15 cellular contexts compared by ENCODE assay signal in the genomic region with DNA sequence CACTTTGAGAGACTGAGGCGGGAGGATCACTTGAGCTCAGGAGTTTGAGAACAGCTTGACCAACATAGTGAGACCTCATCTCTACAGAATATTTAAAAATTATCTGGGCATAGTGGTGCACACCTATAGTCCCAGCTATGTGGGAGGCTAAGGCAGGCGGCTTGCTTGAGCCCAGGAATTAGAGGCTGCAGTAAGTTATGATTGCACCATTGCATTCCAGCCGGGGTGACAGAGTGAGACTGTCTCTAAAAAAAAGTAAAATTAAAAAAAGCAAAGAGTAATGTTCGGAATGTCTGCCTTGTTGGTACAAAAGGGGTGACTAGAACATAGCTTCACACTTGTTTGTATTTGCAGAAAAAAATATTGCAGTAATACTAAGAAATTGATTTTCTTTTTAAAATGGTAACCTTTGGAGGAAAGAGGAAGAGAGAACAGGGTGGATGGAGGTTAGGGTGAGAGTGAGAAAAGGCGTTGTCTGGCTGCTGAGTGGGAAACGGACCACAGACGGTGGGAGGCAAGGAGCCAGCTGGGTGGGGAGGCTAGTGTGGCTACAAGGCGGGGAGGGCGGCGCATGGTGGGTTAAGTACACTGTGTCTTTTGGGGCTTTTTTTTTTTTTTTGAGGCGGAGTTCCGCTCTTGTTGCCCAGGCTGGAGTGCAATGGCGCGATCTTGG. TPM values are rescaled to one million over a fixed set of nuclear protein-coding genes. Genes with fewer than 3 reads are reported as not detected.
DNase-seq lines count a peak whose midpoint lies in the region; ATAC-seq, FAIRE-seq and TF ChIP-seq lines count a peak whose summit lies in the region.
"Had no signal": no experiment of that assay in that cellular context is flagged by ENCODE, and none has a peak within 500 bp of the region (broad histone marks: within the 10 kb centered on the region; RNA-seq: fewer than 3 reads in every experiment).

No MANE protein-coding gene starts in this region.

- SMC1A ChIA-PET in GM12878 (lab: Charles Lee; ENCODE audit: uncharacterized antibody, unreplicated experiment) = interaction anchor here (0.8 to 0.9 kb wide), 2 partner anchors 89 to 128 kb away, joined by 3 read pairs; no protein-coding TSS in a partner anchor

- DNase-seq in right cardiac atrium (peak in 2 of 3 donors; percentile 68 to 87), cardiac septum (ENCODE audit: low spot score) (no peak), GM12878 (ENCODE audit: low read depth, low spot score) (no peak), nephron progenitor cell (no peak), aorta (peak; percentile 82 to 93), amniotic stem cell (lab: John Stamatoyannopoulos, UW) (no peak), NCI-H1436 treated with DMSO at 0.1 percent for 48 hours (lab: John Stamatoyannopoulos, UW) (no peak)
- DNase-seq: activated CD4-positive, CD25-positive, alpha-beta regulatory T cell treated with anti-CD3 and anti-CD28 coated beads, Interleukin-2, amount 50 U/mL, for 72 hours; activated T-cell treated with anti-CD3 and anti-CD28 coated beads, Interleukin-2, amount 50 U/mL, for 24 hours; heart right ventricle; SK-N-SH had no signal

- FAIRE-seq in GM12878 (lab: Jason Lieb, UNC) = no peak

- no peak for TF ChIP-seq CTCF in GM12878 (IDR thresholded peaks at IDR 0.05 in 2 of 3, conservative IDR thresholded peaks at IDR 0.05 in 1 of 3; ENCODE audit: control insufficient read depth in 2 of 3, extremely low read depth in 1 of 3, insufficient read depth in 1 of 3, low read depth in 3 of 3, low read length in 3 of 3)
- TF ChIP-seq CTCF in nephron progenitor cell (IDR thresholded peaks at IDR 0.05) = no peak

- no peaks in the 10 kb centered on the region for H4K20me1 ChIP-seq in GM12878 (ENCODE audit: control insufficient read depth, insufficient read depth)

- H3K27me3 Mint-ChIP-seq in nephron progenitor cell (ENCODE audit: low read depth, poor library complexity) = peaks cover 25% of the 10 kb centered on the region
- H3K27me3 Mint-ChIP-seq: activated T-cell treated with anti-CD3 and anti-CD28 coated beads, Interleukin-2, amount 50 U/mL, for 24 hours; brain had no signal

- peak; percentile 5 to 10 for ATAC-seq in right cardiac atrium
- ATAC-seq in GM12878 = no peak
- peak; percentile 36 for ATAC-seq in aorta (ENCODE audit: low FRiP score)
- no peak for ATAC-seq in GM18517 (IDR thresholded peaks at IDR 0.05; ENCODE audit: unreplicated experiment)

- H3K4me3 Mint-ChIP-seq in nephron progenitor cell = no peak overlapping the region
- H3K4me3 Mint-ChIP-seq: activated T-cell treated with anti-CD3 and anti-CD28 coated beads, Interleukin-2, amount 50 U/mL, for 24 hours; brain had no signal

- no peak overlapping the region for H3K4me2 ChIP-seq in GM12878 (ENCODE audit: control insufficient read depth, insufficient read depth)
- H3K4me2 ChIP-seq: SK-N-SH had no signal

- in situ Hi-C loops in GM12878 (cut with MboI) = no loop called here

- no peak for TF ChIP-seq RAD21 in GM12878 (IDR thresholded peaks at IDR 0.05; ENCODE audit: insufficient read depth, low read depth, low read length)

- BruUV-seq in GM12878 (replicated peaks; lab: Mats Ljungman, UMichigan) = no TSS peak

- RAD21 ChIA-PET in GM12878 (lab: Charles Lee; ENCODE audit: unreplicated experiment) = interaction anchor here (1.0 to 1.3 kb wide), 2 partner anchors 90 to 344 kb away, joined by 3 to 9 read pairs; a partner anchor contains a TSS

- CTCF ChIA-PET in GM12878 (lab: Yijun Ruan, JAX) = interaction anchor here (0.7 to 5.6 kb wide), 7 partner anchors 10 to 349 kb away, joined by 3 to 74 read pairs (median 3); a partner anchor contains a TSS

- H3K4me1 Mint-ChIP-seq in nephron progenitor cell = peaks cover 21% of the 10 kb centered on the region

- no peaks in the 10 kb centered on the region for H3K9me3 Mint-ChIP-seq in nephron progenitor cell
- H3K9me3 Mint-ChIP-seq: activated T-cell treated with anti-CD3 and anti-CD28 coated beads, Interleukin-2, amount 50 U/mL, for 24 hours had no signal

- H3K27me3 ChIP-seq in right cardiac atrium (ENCODE audit: control insufficient read depth, insufficient read depth) = no peaks in the 10 kb centered on the region
- no peaks in the 10 kb centered on the region for H3K27me3 ChIP-seq in GM12878 (replicated peaks in 1 of 2; ENCODE audit: control insufficient read depth in 2 of 2, insufficient read depth in 2 of 2, low read length in 1 of 2)
- no peaks in the 10 kb centered on the region for H3K27me3 ChIP-seq in aorta (ENCODE audit: control insufficient read depth in 1 of 2, insufficient read depth in 2 of 2, low read length in 1 of 2)
- H3K27me3 ChIP-seq: heart right ventricle, vagina had no signal

- H3K9ac ChIP-seq in GM12878 (ENCODE audit: control insufficient read depth, insufficient read depth, low read length) = no peak overlapping the region
- H3K9ac ChIP-seq: SK-N-SH had no signal

- 56% methylated on average over 14 of the region's 14 CpGs for WGBS in right cardiac atrium
- 35% methylated on average over 10 of the region's 14 CpGs for whole genome bisulfite sequencing in GM12878 (ENCODE audit: insufficient coverage, insufficient replicate concordance, low lambda C conversion rate, missing lambda C conversion rate)
- 6 to 9% methylated on average over 13 to 14 of the region's 14 CpGs for WGBS in aorta, 2 donors

- H3K4me1 ChIP-seq in right cardiac atrium (ENCODE audit: control insufficient read depth, insufficient read depth, low read length) (no peaks in the 10 kb centered on the region), GM12878 (ENCODE audit: control insufficient read depth, insufficient read depth, low read length) (no peaks in the 10 kb centered on the region), aorta (ENCODE audit: control insufficient read depth in 1 of 2, insufficient read depth in 2 of 2, low read length in 2 of 2) (peaks cover 3% of the 10 kb centered on the region in 2 donors)

- no peak for TF ChIP-seq POLR2A in GM12878 (IDR thresholded peaks at IDR 0.05; ENCODE audit: low read depth, low read length)

- peak overlapping the region; percentile 53 for H3K27ac Mint-ChIP-seq in nephron progenitor cell
- H3K27ac Mint-ChIP-seq: activated T-cell treated with anti-CD3 and anti-CD28 coated beads, Interleukin-2, amount 50 U/mL, for 24 hours had no signal

- H3K36me3 Mint-ChIP-seq in nephron progenitor cell (ENCODE audit: low read depth) = no peaks in the 10 kb centered on the region
- H3K36me3 Mint-ChIP-seq: brain had no signal

- H3K27ac ChIP-seq in right cardiac atrium (ENCODE audit: low read length) (no peak overlapping the region), GM12878 (ENCODE audit: control insufficient read depth, insufficient read depth) (no peak overlapping the region), aorta (ENCODE audit: low read depth in 1 of 2, low read length in 2 of 2) (peak overlapping the region; percentile 48 to 94)
- H3K27ac ChIP-seq: vagina had no signal

- TF ChIP-seq EP300 in GM12878 (IDR thresholded peaks at IDR 0.05; ENCODE audit: borderline replicate concordance in 1 of 2, control insufficient read depth in 1 of 2, low read depth in 2 of 2, low read length in 2 of 2) = no peak

- POLR2A ChIA-PET in GM12878 (lab: Charles Lee) = interaction anchor here (0.5 kb wide), 1 partner anchor 128 kb away, joined by 3 read pairs; no protein-coding TSS in a partner anchor

- no peak overlapping the region for H2AFZ ChIP-seq in GM12878 (ENCODE audit: control insufficient read depth, low read depth, low read length)

- H3K4me3 ChIP-seq in right cardiac atrium (ENCODE audit: low read length) (no peak overlapping the region), GM12878 (no peak overlapping the region), aorta (ENCODE audit: low read length in 2 of 2) (no peak overlapping the region)
- H3K4me3 ChIP-seq: heart right ventricle, vagina had no signal

- no peaks in the 10 kb centered on the region for H3K9me3 ChIP-seq in right cardiac atrium (ENCODE audit: control insufficient read depth, low read length)
- no peaks in the 10 kb centered on the region for H3K9me3 ChIP-seq in GM12878 (replicated peaks; ENCODE audit: control insufficient read depth, insufficient read depth, low read length)
- no peaks in the 10 kb centered on the region for H3K9me3 ChIP-seq in aorta (ENCODE audit: control insufficient read depth, low read length)
- H3K9me3 ChIP-seq: heart right ventricle, SK-N-SH, vagina had no signal

- H3K79me2 ChIP-seq in GM12878 (ENCODE audit: control insufficient read depth, insufficient read depth, low read length) = no peaks in the 10 kb centered on the region

- intact Hi-C loops in right cardiac atrium (cut with DNase I) = loop anchor here in 2 of 4 donors (2.0 to 5.0 kb wide), 2 partner anchors 76 to 89 kb away; a partner anchor contains a TSS
- intact Hi-C loops in cardiac septum (cut with DNase I) = loop anchor here (5.0 kb wide), 1 partner anchor 76 kb away; no protein-coding TSS in a partner anchor
- intact Hi-C loops in GM12878 (cut with micrococcal nuclease; ENCODE audit: unreplicated experiment) = no loop called here
- intact Hi-C loops in aorta (cut with DNase I) = loop anchor here in 1 of 2 donors (5.0 kb wide), 1 partner anchor 91 kb away; a partner anchor contains a TSS

- H3K36me3 ChIP-seq in GM12878 (ENCODE audit: control insufficient read depth in 2 of 2, insufficient read depth in 2 of 2, low read length in 1 of 2) = no peaks in the 10 kb centered on the region
- H3K36me3 ChIP-seq in aorta (ENCODE audit: control insufficient read depth in 1 of 2, insufficient read depth in 2 of 2, low read length in 1 of 2) = no peaks in the 10 kb centered on the region
- H3K36me3 ChIP-seq: vagina had no signal

RNA-seq across cellular contexts. Expression of a gene that starts 10.2 kb away (rescaled TPM):
- total RNA-seq in right cardiac atrium (10 to 100 TPM; 13.3 to 29.0 (median 21.7) TPM), cardiac septum (23.9 TPM), GM12878 (2014; rRNA removed) (not detected in 2 replicates), GM12878 (2014; rRNA removed; fragmentation: Illumina TruSeq; extraction: Trizol) (not detected in 2 replicates), GM12878 (2021) (not detected in 2 replicates), aorta (100 to 1,000 TPM; 306 to 783 TPM)
- polyA plus RNA-seq in right cardiac atrium (51.1 TPM), GM12878 (2011; rRNA removed) (not detected in 2 replicates), GM12878 (2014; fragmentation: Illumina TruSeq; extraction: Trizol) (not detected in 2 replicates), GM12878 (2014; fragmentation: Nextera tagmentation; extraction: Ambion mirVana) (not detected), GM12878 (2014; rRNA removed) (not detected in 2 replicates), GM12878 (2016; fragmentation: Nextera tagmentation; extraction: Ambion mirVana) (not detected), aorta (1,000 to 10,000 TPM; 1,120 to 1,551 TPM)
- total RNA-seq in GM12878 (2013; cell fraction: nucleolus; rRNA removed) = not detected in 2 replicates
- not detected for polyA plus RNA-seq in GM12878 (2011; ENCODE audit: low read depth)
- not detected in 2 replicates for polyA plus RNA-seq in GM12878 (2011; cell fraction: cytosol; rRNA removed)
- not detected in 2 replicates for polyA plus RNA-seq in GM12878 (2011; cell fraction: nucleus; rRNA removed)
- not detected in 2 replicates for polyA plus RNA-seq in GM12878 (2012)
- not detected in 2 replicates for polyA minus RNA-seq in GM12878 (2011; rRNA and poly(A)+ RNA removed)
- not detected in 2 replicates for polyA minus RNA-seq in GM12878 (2011; cell fraction: cytosol; rRNA and poly(A)+ RNA removed)
- polyA minus RNA-seq in GM12878 (2011; cell fraction: nucleus; rRNA and poly(A)+ RNA removed) = not detected in 2 replicates

RNA-seq across cellular contexts. Expression of a gene that starts 18.4 kb away (rescaled TPM):
- 10 to 100 TPM in 3 of 4 donors, 1 to 10 TPM in 1; 9.0 to 16.6 (median 12.2) TPM for total RNA-seq in right cardiac atrium
- 5.7 TPM for polyA plus RNA-seq in right cardiac atrium
- 17.3 TPM for total RNA-seq in cardiac septum
- 3.9 and 5.4 TPM in 2 replicates for total RNA-seq in GM12878 (2013; cell fraction: nucleolus; rRNA removed)
- total RNA-seq in GM12878 (2014; rRNA removed) = 17.8 and 27.0 TPM in 2 replicates
- 17.3 and 17.5 TPM in 2 replicates for total RNA-seq in GM12878 (2014; rRNA removed; fragmentation: Illumina TruSeq; extraction: Trizol)
- total RNA-seq in GM12878 (2021) = 18.8 and 25.8 TPM in 2 replicates
- polyA plus RNA-seq in GM12878 (2011; ENCODE audit: low read depth) = 7.5 TPM
- polyA plus RNA-seq in GM12878 (2011; rRNA removed) = 0.15 and 0.27 TPM in 2 replicates
- 0.21 and 0.64 TPM in 2 replicates for polyA plus RNA-seq in GM12878 (2011; cell fraction: cytosol; rRNA removed)
- polyA plus RNA-seq in GM12878 (2011; cell fraction: nucleus; rRNA removed) = 0.49 TPM in 1 of 2 replicates, not detected in the other
- polyA plus RNA-seq in GM12878 (2012) = 10.9 and 14.1 TPM in 2 replicates
- 6.9 and 14.1 TPM in 2 replicates for polyA plus RNA-seq in GM12878 (2014; fragmentation: Illumina TruSeq; extraction: Trizol)
- 10 to 100 TPM in 1 of 2 experiments, 1 to 10 TPM in 1; 6.5 to 10.2 TPM for polyA plus RNA-seq in GM12878 (2014; fragmentation: Nextera tagmentation; extraction: Ambion mirVana)
- 19.8 and 22.6 TPM in 2 replicates for polyA plus RNA-seq in GM12878 (2014; rRNA removed)
- polyA plus RNA-seq in GM12878 (2016; fragmentation: Nextera tagmentation; extraction: Ambion mirVana) = 10 to 100 TPM; 22.2 to 26.5 TPM
- polyA minus RNA-seq in GM12878 (2011; rRNA and poly(A)+ RNA removed) = 0.44 TPM in 1 of 2 replicates, not detected in the other
- not detected in 2 replicates for polyA minus RNA-seq in GM12878 (2011; cell fraction: cytosol; rRNA and poly(A)+ RNA removed)
- polyA minus RNA-seq in GM12878 (2011; cell fraction: nucleus; rRNA and poly(A)+ RNA removed) = not detected in 2 replicates
- 100 to 1,000 TPM; 146 to 155 TPM for total RNA-seq in aorta
- 100 to 1,000 TPM; 238 to 292 TPM for polyA plus RNA-seq in aorta

RNA-seq across cellular contexts. Expression of a gene that starts 21.9 kb away (rescaled TPM):
- total RNA-seq in right cardiac atrium (under 1 TPM in 1 of 4 donors, not detected in 3; 0.36 TPM), cardiac septum (0.51 TPM), GM12878 (2014; rRNA removed) (1.7 and 2.4 TPM in 2 replicates), GM12878 (2014; rRNA removed; fragmentation: Illumina TruSeq; extraction: Trizol) (1.6 and 2.3 TPM in 2 replicates), GM12878 (2021) (3.8 and 4.0 TPM in 2 replicates), aorta (1 to 10 TPM; 1.3 to 2.1 TPM)
- polyA plus RNA-seq in right cardiac atrium (0.09 TPM), GM12878 (2011; rRNA removed) (0.30 and 0.65 TPM in 2 replicates), GM12878 (2014; fragmentation: Illumina TruSeq; extraction: Trizol) (1.1 and 2.2 TPM in 2 replicates), GM12878 (2014; fragmentation: Nextera tagmentation; extraction: Ambion mirVana) (under 1 TPM; 0.11 to 0.18 TPM), GM12878 (2014; rRNA removed) (4.3 and 4.9 TPM in 2 replicates), GM12878 (2016; fragmentation: Nextera tagmentation; extraction: Ambion mirVana) (1 to 10 TPM; 4.0 to 4.2 TPM), aorta (under 1 TPM in 1 of 2 donors, not detected in 1; 0.72 TPM)
- 1.0 and 2.1 TPM in 2 replicates for total RNA-seq in GM12878 (2013; cell fraction: nucleolus; rRNA removed)
- polyA plus RNA-seq in GM12878 (2011; ENCODE audit: low read depth) = 0.38 TPM
- polyA plus RNA-seq in GM12878 (2011; cell fraction: cytosol; rRNA removed) = 1.4 and 2.4 TPM in 2 replicates
- polyA plus RNA-seq in GM12878 (2011; cell fraction: nucleus; rRNA removed) = 1.9 and 3.6 TPM in 2 replicates
- polyA plus RNA-seq in GM12878 (2012) = 1.4 and 1.9 TPM in 2 replicates
- 0.37 and 2.0 TPM in 2 replicates for polyA minus RNA-seq in GM12878 (2011; rRNA and poly(A)+ RNA removed)
- polyA minus RNA-seq in GM12878 (2011; cell fraction: cytosol; rRNA and poly(A)+ RNA removed) = 0.62 and 1.3 TPM in 2 replicates
- polyA minus RNA-seq in GM12878 (2011; cell fraction: nucleus; rRNA and poly(A)+ RNA removed) = 0.36 and 1.1 TPM in 2 replicates
- total RNA-seq: liver, vagina had no signal
- polyA plus RNA-seq: liver had no signal

RNA-seq across cellular contexts. Expression of a gene that starts 58.1 kb away (rescaled TPM):
- total RNA-seq in right cardiac atrium (under 1 TPM in 2 of 4 donors, not detected in 2; 0.57 to 0.89 TPM), cardiac septum (2.0 TPM), GM12878 (2014; rRNA removed) (0.45 TPM in 1 of 2 replicates, not detected in the other), GM12878 (2014; rRNA removed; fragmentation: Illumina TruSeq; extraction: Trizol) (not detected in 2 replicates), GM12878 (2021) (not detected in 2 replicates), aorta (1 to 10 TPM; 2.0 to 2.2 TPM)
- polyA plus RNA-seq in right cardiac atrium (4.3 TPM), GM12878 (2011; rRNA removed) (not detected in 2 replicates), GM12878 (2014; fragmentation: Illumina TruSeq; extraction: Trizol) (not detected in 2 replicates), GM12878 (2014; fragmentation: Nextera tagmentation; extraction: Ambion mirVana) (not detected), GM12878 (2014; rRNA removed) (0.57 TPM in 1 of 2 replicates, not detected in the other), GM12878 (2016; fragmentation: Nextera tagmentation; extraction: Ambion mirVana) (under 1 TPM in 1 of 2 experiments, not detected in 1; 0.28 TPM), aorta (100 to 1,000 TPM in 1 of 2 donors, 10 to 100 TPM in 1; 22.7 to 259 TPM)
- not detected in 2 replicates for total RNA-seq in GM12878 (2013; cell fraction: nucleolus; rRNA removed)
- not detected for polyA plus RNA-seq in GM12878 (2011; ENCODE audit: low read depth)
- polyA plus RNA-seq in GM12878 (2011; cell fraction: cytosol; rRNA removed) = not detected in 2 replicates
- polyA plus RNA-seq in GM12878 (2011; cell fraction: nucleus; rRNA removed) = not detected in 2 replicates
- polyA plus RNA-seq in GM12878 (2012) = not detected in 2 replicates
- not detected in 2 replicates for polyA minus RNA-seq in GM12878 (2011; rRNA and poly(A)+ RNA removed)
- polyA minus RNA-seq in GM12878 (2011; cell fraction: cytosol; rRNA and poly(A)+ RNA removed) = 4.0 and 4.3 TPM in 2 replicates
- polyA minus RNA-seq in GM12878 (2011; cell fraction: nucleus; rRNA and poly(A)+ RNA removed) = 1.7 TPM in 1 of 2 replicates, not detected in the other
- polyA plus RNA-seq: SK-N-SH had no signal

Comparison
In these comparisons a context has a peak if more than half of its experiments do, and no peak if none do; other contexts are left out.
1. DNase-seq: peak in right cardiac atrium (2 of 3) and aorta (2 of 2); none in cardiac septum (single experiment), GM12878 (single experiment), nephron progenitor cell (single experiment), amniotic stem cell (single experiment) and NCI-H1436 treated with DMSO at 0.1 percent for 48 hours (single experiment).
2. ATAC-seq: peak in right cardiac atrium (2 of 2) and aorta (single experiment); none in GM12878 (single experiment) and GM18517 (single experiment).
3. H3K27ac ChIP-seq: peak in aorta (2 of 2); none in right cardiac atrium (single experiment) and GM12878 (single experiment).
4. RNA of a gene that starts 10.2 kb away (total RNA-seq): 306 to 783 TPM in aorta, 13.3 to 29.0 TPM in right cardiac atrium and 23.9 TPM in cardiac septum (single experiment); not detected in GM12878; every median in the first group is over 10 times any median in the second.